ENCODE assay signal across 1 cellular context in the genomic region with DNA sequence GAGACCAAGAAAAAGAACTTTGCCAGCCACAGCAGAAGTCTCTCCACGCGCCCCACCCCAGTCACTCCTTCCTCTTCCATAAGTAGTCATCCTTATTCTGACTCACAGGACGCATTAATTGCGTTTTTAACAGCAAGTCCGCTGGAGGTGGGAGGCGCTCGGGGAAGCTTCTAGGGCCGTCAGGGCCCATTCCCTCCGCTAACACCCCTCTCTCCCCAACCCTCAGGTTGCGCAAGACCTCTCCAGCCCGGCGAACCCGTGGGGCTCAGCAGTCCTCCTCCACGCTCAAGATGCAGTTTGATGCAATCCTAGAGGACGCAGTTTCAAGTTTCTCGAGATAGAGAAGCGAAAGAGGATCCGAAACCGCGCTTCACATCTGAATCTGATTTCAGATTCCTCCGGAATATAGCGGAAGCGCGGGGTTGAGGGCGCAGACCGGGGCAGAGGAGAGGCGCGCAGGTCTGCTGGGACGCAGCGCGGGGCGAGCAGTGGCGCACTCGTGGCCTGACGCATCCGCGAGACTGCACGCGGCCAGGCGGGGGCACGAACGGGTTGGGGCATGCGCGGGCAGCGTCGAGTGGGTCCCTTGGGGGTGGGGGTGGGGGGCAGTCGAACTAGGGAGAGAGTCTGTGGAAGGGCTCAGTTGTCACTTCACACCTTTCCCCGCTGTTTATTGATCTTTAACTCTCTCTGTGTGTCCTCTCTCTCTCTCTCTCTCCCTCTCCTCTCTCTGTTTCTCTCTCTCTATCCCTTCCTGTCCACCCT.
A peak's percentile ranks its signal among the peaks of the same experiment; 100 is the strongest.
TF ChIP-seq lines count a peak whose summit lies in the region.

No MANE protein-coding gene starts in this region.

TF ChIP-seq in K562, 482 proteins besides CTCF, POLR2A, EP300 and RAD21 (continued from another document and continues in another):
- TF ChIP-seq FOXP1 (CRISPR knock-in tag; IDR thresholded peaks at IDR 0.05) (peak; percentile 88; the same call in 1 of the 2 replicates), ZNF511 (CRISPR knock-in tag; IDR thresholded peaks at IDR 0.05) (peak; percentile 89), ZNF232 (CRISPR knock-in tag; IDR thresholded peaks at IDR 0.05) (peak; percentile 86; the same call in 1 of the 2 replicates), BDP1 (IDR thresholded peaks at IDR 0.05; ENCODE audit: insufficient read depth, insufficient read length) (no peak), RUNX1 (IDR thresholded peaks at IDR 0.05; ENCODE audit: low read depth) (no peak), ZNF551 (CRISPR knock-in tag; IDR thresholded peaks at IDR 0.05) (no peak), E2F5 (CRISPR knock-in tag; IDR thresholded peaks at IDR 0.05) (0 out of 2 replicates have a peak, but pooled peaks have one; percentile 68), HDGF (IDR thresholded peaks at IDR 0.05) (no peak), CCAR2 (IDR thresholded peaks at IDR 0.05; ENCODE audit: low read depth, low read length) (no peak), SMAD1 (IDR thresholded peaks at IDR 0.05; ENCODE audit: low read depth, low read length, partially characterized antibody) (no peak), BCL6 (CRISPR knock-in tag; IDR thresholded peaks at IDR 0.05) (0 out of 2 replicates have a peak, but pooled peaks have one; percentile 20), KDM5B (IDR thresholded peaks at IDR 0.05; ENCODE audit: insufficient replicate concordance, low read depth, low read length) (no peak), ZNF395 (CRISPR knock-in tag; IDR thresholded peaks at IDR 0.05) (peak; percentile 75), SRF (CRISPR knock-in tag; IDR thresholded peaks at IDR 0.05) (no peak), PPARD (CRISPR knock-in tag; IDR thresholded peaks at IDR 0.05) (no peak), MAX (CRISPR knock-in tag; IDR thresholded peaks at IDR 0.05) (peak; percentile 98), SETDB1 (IDR thresholded peaks at IDR 0.05; ENCODE audit: low read length) (peak; percentile 42), RBM39 (optimal IDR thresholded peaks at IDR 0.05; ENCODE audit: low read depth, low read length) (no peak), THRB (CRISPR knock-in tag; conservative IDR thresholded peaks at IDR 0.05) (peak; percentile 80; the same call in 1 of the 2 replicates), CBX5 (IDR thresholded peaks at IDR 0.05; ENCODE audit: borderline replicate concordance, low read depth) (0 out of 2 replicates have a peak, but pooled peaks have one; percentile 12), MAZ (CRISPR knock-in tag; conservative IDR thresholded peaks at IDR 0.05 in 1 of 2, IDR thresholded peaks at IDR 0.05 in 1 of 2) (peak; percentile 75 to 87), CTBP1 (IDR thresholded peaks at IDR 0.05; ENCODE audit: borderline replicate concordance) (peak; percentile 96), ZNF445 (CRISPR knock-in tag; IDR thresholded peaks at IDR 0.05; ENCODE audit: low read depth) (no peak), NFIC (IDR thresholded peaks at IDR 0.05) (no peak), POLR2H (tag; IDR thresholded peaks at IDR 0.05; ENCODE audit: low read depth) (peak; percentile 73), ZNF316 (IDR thresholded peaks at IDR 0.05) (no peak), SMAD2 (IDR thresholded peaks at IDR 0.05; ENCODE audit: low read depth, low read length) (no peak), SFPQ (IDR thresholded peaks at IDR 0.05; ENCODE audit: low read depth, low read length) (no peak), HSF4 (CRISPR knock-in tag; IDR thresholded peaks at IDR 0.05; ENCODE audit: borderline replicate concordance) (no peak), SMARCA5 (IDR thresholded peaks at IDR 0.05) (no peak), DACH1 (IDR thresholded peaks at IDR 0.05; ENCODE audit: partially characterized antibody) (peak; percentile 86), STAT5B (CRISPR knock-in tag; IDR thresholded peaks at IDR 0.05) (no peak), TBP (optimal IDR thresholded peaks at IDR 0.05; ENCODE audit: low read depth, low read length) (peak; percentile 28), MYNN (IDR thresholded peaks at IDR 0.05) (peak; percentile 28; the same call in 1 of the 2 replicates), MYNN (CRISPR knock-in tag; IDR thresholded peaks at IDR 0.05) (no peak), ZBTB17 (CRISPR knock-in tag; IDR thresholded peaks at IDR 0.05) (no peak), ZNF444 (CRISPR knock-in tag; IDR thresholded peaks at IDR 0.05) (no peak), FOSL1 (tag; conservative IDR thresholded peaks at IDR 0.05) (peak; percentile 94), STAT5A (IDR thresholded peaks at IDR 0.05; ENCODE audit: borderline replicate concordance, low read length) (no peak), JUND (IDR thresholded peaks at IDR 0.05; ENCODE audit: borderline replicate concordance, low read depth, low read length) (peak; percentile 52), JUND (tag; IDR thresholded peaks at IDR 0.05; ENCODE audit: borderline replicate concordance, low read depth, low read length) (peak; percentile 73; the same call in 2 of the 3 replicates), HMBOX1 (IDR thresholded peaks at IDR 0.05) (no peak), MTA2 (IDR thresholded peaks at IDR 0.05; ENCODE audit: low read depth) (no peak), CHD4 (IDR thresholded peaks at IDR 0.05; ENCODE audit: insufficient read depth, insufficient replicate concordance, low read depth, low read length, poor library complexity, severe bottlenecking) (no peak), RNF219 (CRISPR knock-in tag; IDR thresholded peaks at IDR 0.05) (no peak)
- TF ChIP-seq, protein P1, sequence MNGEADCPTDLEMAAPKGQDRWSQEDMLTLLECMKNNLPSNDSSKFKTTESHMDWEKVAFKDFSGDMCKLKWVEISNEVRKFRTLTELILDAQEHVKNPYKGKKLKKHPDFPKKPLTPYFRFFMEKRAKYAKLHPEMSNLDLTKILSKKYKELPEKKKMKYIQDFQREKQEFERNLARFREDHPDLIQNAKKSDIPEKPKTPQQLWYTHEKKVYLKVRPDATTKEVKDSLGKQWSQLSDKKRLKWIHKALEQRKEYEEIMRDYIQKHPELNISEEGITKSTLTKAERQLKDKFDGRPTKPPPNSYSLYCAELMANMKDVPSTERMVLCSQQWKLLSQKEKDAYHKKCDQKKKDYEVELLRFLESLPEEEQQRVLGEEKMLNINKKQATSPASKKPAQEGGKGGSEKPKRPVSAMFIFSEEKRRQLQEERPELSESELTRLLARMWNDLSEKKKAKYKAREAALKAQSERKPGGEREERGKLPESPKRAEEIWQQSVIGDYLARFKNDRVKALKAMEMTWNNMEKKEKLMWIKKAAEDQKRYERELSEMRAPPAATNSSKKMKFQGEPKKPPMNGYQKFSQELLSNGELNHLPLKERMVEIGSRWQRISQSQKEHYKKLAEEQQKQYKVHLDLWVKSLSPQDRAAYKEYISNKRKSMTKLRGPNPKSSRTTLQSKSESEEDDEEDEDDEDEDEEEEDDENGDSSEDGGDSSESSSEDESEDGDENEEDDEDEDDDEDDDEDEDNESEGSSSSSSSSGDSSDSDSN (IDR thresholded peaks at IDR 0.05; ENCODE audit: borderline replicate concordance in 1 of 2, low read depth in 2 of 2, low read length in 2 of 2) = peak in 1 of 2 experiments; percentile 82; a peak in 2 of 4 replicates
- TF ChIP-seq, protein P2, sequence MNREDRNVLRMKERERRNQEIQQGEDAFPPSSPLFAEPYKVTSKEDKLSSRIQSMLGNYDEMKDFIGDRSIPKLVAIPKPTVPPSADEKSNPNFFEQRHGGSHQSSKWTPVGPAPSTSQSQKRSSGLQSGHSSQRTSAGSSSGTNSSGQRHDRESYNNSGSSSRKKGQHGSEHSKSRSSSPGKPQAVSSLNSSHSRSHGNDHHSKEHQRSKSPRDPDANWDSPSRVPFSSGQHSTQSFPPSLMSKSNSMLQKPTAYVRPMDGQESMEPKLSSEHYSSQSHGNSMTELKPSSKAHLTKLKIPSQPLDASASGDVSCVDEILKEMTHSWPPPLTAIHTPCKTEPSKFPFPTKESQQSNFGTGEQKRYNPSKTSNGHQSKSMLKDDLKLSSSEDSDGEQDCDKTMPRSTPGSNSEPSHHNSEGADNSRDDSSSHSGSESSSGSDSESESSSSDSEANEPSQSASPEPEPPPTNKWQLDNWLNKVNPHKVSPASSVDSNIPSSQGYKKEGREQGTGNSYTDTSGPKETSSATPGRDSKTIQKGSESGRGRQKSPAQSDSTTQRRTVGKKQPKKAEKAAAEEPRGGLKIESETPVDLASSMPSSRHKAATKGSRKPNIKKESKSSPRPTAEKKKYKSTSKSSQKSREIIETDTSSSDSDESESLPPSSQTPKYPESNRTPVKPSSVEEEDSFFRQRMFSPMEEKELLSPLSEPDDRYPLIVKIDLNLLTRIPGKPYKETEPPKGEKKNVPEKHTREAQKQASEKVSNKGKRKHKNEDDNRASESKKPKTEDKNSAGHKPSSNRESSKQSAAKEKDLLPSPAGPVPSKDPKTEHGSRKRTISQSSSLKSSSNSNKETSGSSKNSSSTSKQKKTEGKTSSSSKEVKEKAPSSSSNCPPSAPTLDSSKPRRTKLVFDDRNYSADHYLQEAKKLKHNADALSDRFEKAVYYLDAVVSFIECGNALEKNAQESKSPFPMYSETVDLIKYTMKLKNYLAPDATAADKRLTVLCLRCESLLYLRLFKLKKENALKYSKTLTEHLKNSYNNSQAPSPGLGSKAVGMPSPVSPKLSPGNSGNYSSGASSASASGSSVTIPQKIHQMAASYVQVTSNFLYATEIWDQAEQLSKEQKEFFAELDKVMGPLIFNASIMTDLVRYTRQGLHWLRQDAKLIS (CRISPR knock-in tag; IDR thresholded peaks at IDR 0.05) = peak; percentile 86
